11 cellular contexts compared by ENCODE assay signal in the genomic region with DNA sequence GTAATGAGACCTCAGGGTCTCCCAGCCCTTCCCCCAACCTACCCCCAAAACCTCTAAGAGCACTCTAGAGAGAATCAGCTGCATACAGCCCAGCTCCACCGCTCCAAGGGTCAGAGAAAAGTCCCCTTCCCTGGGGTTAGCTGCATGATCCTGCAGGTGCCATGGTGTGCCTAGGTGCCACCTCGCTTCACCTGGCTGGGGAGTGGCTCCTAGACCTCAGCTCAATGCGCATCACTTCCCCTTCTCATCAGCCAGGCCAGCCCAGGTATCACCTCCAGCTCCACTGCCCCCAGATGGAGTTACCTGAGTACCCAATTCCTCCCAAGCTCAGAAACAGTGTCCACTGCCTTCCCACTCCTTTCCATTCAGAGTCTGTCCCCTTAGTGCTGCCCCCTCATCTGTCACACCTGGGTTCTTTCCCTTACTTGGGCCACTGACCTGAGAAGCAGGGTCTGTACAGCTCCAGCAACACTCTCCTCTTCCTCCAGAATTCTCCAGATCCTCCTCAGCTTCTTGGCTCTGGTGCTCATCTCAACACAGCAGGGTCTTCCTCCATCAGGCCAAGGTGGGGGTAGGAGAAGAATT. TPM values are rescaled to one million over a fixed set of nuclear protein-coding genes. Genes with fewer than 3 reads are reported as not detected.
A peak's percentile ranks its signal among the peaks of the same experiment; 100 is the strongest.
DNase-seq lines count a peak whose midpoint lies in the region; ATAC-seq, FAIRE-seq and TF ChIP-seq lines count a peak whose summit lies in the region.
"Had no signal": no experiment of that assay in that cellular context is flagged by ENCODE, and none has a peak within 500 bp of the region (broad histone marks: within the 10 kb centered on the region; RNA-seq: fewer than 3 reads in every experiment).

No MANE protein-coding gene starts in this region.

- H2BK15ac ChIP-seq in H1 (ENCODE audit: low read length) = 0 out of 2 replicates have a peak overlapping the region, but pooled peaks have one; percentile 31

- FAIRE-seq in H1 (lab: Jason Lieb, UNC) = no peak

- no peaks in the 10 kb centered on the region for H4K20me1 ChIP-seq in Karpas-422 (ENCODE audit: insufficient read depth, low read depth, low read length)
- no peaks in the 10 kb centered on the region for H4K20me1 ChIP-seq in H1 (replicated peaks in 1 of 2; ENCODE audit: control insufficient read depth in 1 of 2, insufficient read depth in 2 of 2, low read length in 2 of 2)

- H3K56ac ChIP-seq in H1 (replicated peaks; ENCODE audit: insufficient read length, low read depth, low read length) = no peak overlapping the region

- H3K9me2 ChIP-seq in Karpas-422 (replicated peaks; ENCODE audit: insufficient read depth, low read length) = no peaks in the 10 kb centered on the region

- H3K18ac ChIP-seq in H1 (ENCODE audit: extremely low read depth, low read length) = no peak overlapping the region

- H3K23ac ChIP-seq in H1 (ENCODE audit: insufficient read length) = no peak overlapping the region

- no peak overlapping the region for H2BK120ac ChIP-seq in H1 (replicated peaks; ENCODE audit: low read depth, low read length)

- peak overlapping the region; percentile 51 for H3K9ac ChIP-seq in Karpas-422 (ENCODE audit: low read length)
- H3K9ac ChIP-seq in H1 (replicated peaks in 1 of 4; ENCODE audit: extremely low read depth in 1 of 4, low read depth in 3 of 4, low read length in 3 of 4) = no peak overlapping the region

- H3K4me2 ChIP-seq in Karpas-422 (ENCODE audit: low read depth, low read length, poor library complexity, severe bottlenecking) (peak overlapping the region; percentile 69), H1 (ENCODE audit: insufficient read depth in 1 of 2, low read depth in 2 of 2, low read length in 2 of 2) (no peak overlapping the region; a peak in 1 of 4 replicates)

- no peak overlapping the region for H2BK20ac ChIP-seq in H1 (ENCODE audit: low read length)

- H3K14ac ChIP-seq in H1 (ENCODE audit: insufficient read length) = no peak overlapping the region

- CTCF ChIA-PET in H1 (lab: Charles Lee; ENCODE audit: partially characterized antibody) = interaction anchor here (0.5 to 4.8 kb wide), 30 partner anchors 8 to 389 kb away, joined by 3 to 105 read pairs (median 5); a partner anchor contains a TSS

- intact Hi-C loops in left colon (cut with DNase I, micrococcal nuclease) = loop anchor here in 1 of 2 donors (5.0 kb wide), 1 partner anchor 65 kb away; no protein-coding TSS in a partner anchor

- no peaks in the 10 kb centered on the region for H3K36me3 ChIP-seq in Karpas-422 (ENCODE audit: insufficient read depth, low read length)
- no peaks in the 10 kb centered on the region for H3K36me3 ChIP-seq in H1 (ENCODE audit: control insufficient read depth in 2 of 4, insufficient read depth in 4 of 4, low read length in 3 of 4)
- H3K36me3 ChIP-seq: SJCRH30 had no signal

- H2BK12ac ChIP-seq in H1 (ENCODE audit: low read depth, low read length) = no peak overlapping the region

- no peak for TF ChIP-seq POLR2A in H1 (IDR thresholded peaks at IDR 0.05; ENCODE audit: control extremely low read depth in 1 of 2, low read depth in 2 of 2, low read length in 2 of 2)

- no peak for TF ChIP-seq CTCF in H1 (IDR thresholded peaks at IDR 0.05; ENCODE audit: control extremely low read depth in 1 of 3, insufficient read depth in 1 of 3, low read depth in 1 of 3, low read length in 3 of 3)
- TF ChIP-seq CTCF in retinal pigment epithelial cell (conservative IDR thresholded peaks at IDR 0.05; ENCODE audit: low read depth, low read length) = no peak

- no peak overlapping the region for H4K8ac ChIP-seq in H1 (ENCODE audit: extremely low read depth, insufficient read depth, low read length)

- POLR2A ChIA-PET in H1 (lab: Charles Lee; ENCODE audit: partially characterized antibody) = interaction anchor here (0.6 to 2.1 kb wide), 6 partner anchors 10 to 67 kb away, joined by 3 to 8 read pairs (median 4); no protein-coding TSS in a partner anchor

- no peak overlapping the region for H3K4ac ChIP-seq in H1 (replicated peaks; ENCODE audit: insufficient read length, low read depth, low read length)

- H3K79me2 ChIP-seq in Karpas-422 (ENCODE audit: low read length) (no peaks in the 10 kb centered on the region), H1 (ENCODE audit: control insufficient read depth in 1 of 2, insufficient read depth in 2 of 2, low read length in 2 of 2) (no peaks in the 10 kb centered on the region)

- H3K23me2 ChIP-seq in H1 (ENCODE audit: low read depth, low read length) = no peaks in the 10 kb centered on the region

- H3K4me1 ChIP-seq in Karpas-422 (ENCODE audit: low read length) (peaks cover 25% of the 10 kb centered on the region), H1 (replicated peaks in 1 of 4; ENCODE audit: control insufficient read depth in 3 of 4, insufficient read depth in 4 of 4, low read length in 3 of 4) (peaks cover 0 to 5% (median 3%) of the 10 kb centered on the region in 4 experiments; a peak in 3 of 7 replicates)

- no peak overlapping the region for H2AK5ac ChIP-seq in H1 (ENCODE audit: low read depth, low read length)

- peak overlapping the region; percentile 68; the same call in 1 of the 2 replicates for H2AFZ ChIP-seq in Karpas-422 (ENCODE audit: low read length)
- H2AFZ ChIP-seq in H1 (ENCODE audit: low read length) = no peak overlapping the region

- no peaks in the 10 kb centered on the region for H3K9me3 ChIP-seq in Karpas-422 (ENCODE audit: low read length)
- no peaks in the 10 kb centered on the region for H3K9me3 ChIP-seq in H1 (ENCODE audit: insufficient read depth in 2 of 2, low read depth in 1 of 2, low read length in 1 of 2)
- H3K9me3 ChIP-seq: SJCRH30 had no signal

- H3K27ac ChIP-seq in Karpas-422 (ENCODE audit: low read length) = no peak overlapping the region
- no peak overlapping the region for H3K27ac ChIP-seq in H1 (ENCODE audit: low read depth, low read length)

- no peak overlapping the region for H4K91ac ChIP-seq in H1 (replicated peaks; ENCODE audit: insufficient read length, low read length)

- no peak overlapping the region for H4K5ac ChIP-seq in H1 (ENCODE audit: insufficient read length, low read depth, low read length)

- peak; percentile 6 for DNase-seq in COLO668 (lab: John Stamatoyannopoulos, UW; ENCODE audit: unreplicated experiment)
- DNase-seq in Karpas-422 = no peak
- DNase-seq in H1 (ENCODE audit: low read depth in 1 of 2, low spot score in 2 of 2) = no peak
- no peak for DNase-seq in retinal pigment epithelial cell (ENCODE audit: low read depth)
- no peak for DNase-seq in EL
- no peak for DNase-seq in left colon
- DNase-seq: activated effector memory CD4-positive, alpha-beta T cell treated with anti-CD3 and anti-CD28 coated beads, Interleukin-2, amount 50 U/mL, for 16 hours; NCI-H1417 treated with DMSO at 0.1 percent for 48 hours; SJCRH30 had no signal

- no peak for TF ChIP-seq RAD21 in H1 (IDR thresholded peaks at IDR 0.05 in 1 of 2, conservative IDR thresholded peaks at IDR 0.05 in 1 of 2; ENCODE audit: low read depth in 2 of 2, low read length in 2 of 2)

- no peak for ATAC-seq in HG02798 (IDR thresholded peaks at IDR 0.05; ENCODE audit: poor library complexity, unreplicated experiment)
- ATAC-seq in left colon = no peak
- ATAC-seq in HG03520 (IDR thresholded peaks at IDR 0.05; ENCODE audit: unreplicated experiment) = no peak

- H3K79me1 ChIP-seq in H1 (ENCODE audit: low read depth, low read length) = no peaks in the 10 kb centered on the region

- H2BK5ac ChIP-seq in H1 (ENCODE audit: low read depth, low read length) = no peak overlapping the region

- H3K4me3 ChIP-seq in Karpas-422 (ENCODE audit: low read length) (no peak overlapping the region; the same call in 1 of the 2 replicates), H1 (ENCODE audit: extremely low read depth in 1 of 4, insufficient read depth in 2 of 4, low read depth in 3 of 4, low read length in 4 of 4) (no peak overlapping the region), retinal pigment epithelial cell (ENCODE audit: low read length) (peak overlapping the region; percentile 26)

- TF ChIP-seq EP300 in H1 (IDR thresholded peaks at IDR 0.05; ENCODE audit: borderline replicate concordance in 1 of 2, low read depth in 2 of 2, low read length in 2 of 2) = no peak

- 100% methylated on average over 3 of the region's 3 CpGs; no CpG with 5 or more reads in 1 of the 2 experiments for WGBS in H1 (ENCODE audit: extremely low coverage in 1 of 2, insufficient coverage in 1 of 2, insufficient read length in 1 of 2, insufficient replicate concordance in 2 of 2, low coverage in 1 of 2, low lambda C conversion rate in 2 of 2, missing lambda C conversion rate in 1 of 2), 2 experiments

- H3K27me3 ChIP-seq in Karpas-422 (ENCODE audit: low read length) (no peaks in the 10 kb centered on the region), H1 (replicated peaks in 1 of 4; ENCODE audit: control insufficient read depth in 3 of 4, extremely low read depth in 1 of 4, insufficient read depth in 3 of 4, low read length in 3 of 4) (no peaks in the 10 kb centered on the region)
- H3K27me3 ChIP-seq: SJCRH30 had no signal

RNA-seq across cellular contexts. Expression of a gene that starts 1.3 kb away (rescaled TPM):
- total RNA-seq in Karpas-422 (2014; rRNA removed; shearing (Covaris generic); ENCODE audit: low replicate concordance) = 4.3 and 4.7 TPM in 2 replicates
- 23.7 and 25.3 TPM in 2 replicates for total RNA-seq in H1 (2021; fragmentation: NEBNext Ultra II Directional; extraction: Animal tissue kit (Norgen Biotek cat#: 25700))
- 35.7 and 57.1 TPM in 2 replicates for polyA plus RNA-seq in H1 (2011; rRNA removed)
- polyA plus RNA-seq in H1 (2011; cell fraction: cytosol; rRNA removed) = 41.5 TPM
- 74.6 TPM for polyA plus RNA-seq in H1 (2011; cell fraction: nucleus; rRNA removed)
- polyA plus RNA-seq in H1 (2012, experiment 1 of 2) = 26.5 to 39.2 TPM (median 33.0 TPM) in 4 replicates
- polyA plus RNA-seq in H1 (2012, experiment 2 of 2) = 26.5 TPM
- polyA plus RNA-seq in H1 (2013, experiment 1 of 2) = 16.4 TPM
- polyA plus RNA-seq in H1 (2013, experiment 2 of 2) = 14.7 TPM
- 31.9 and 36.2 TPM in 2 replicates for polyA minus RNA-seq in H1 (2011; rRNA and poly(A)+ RNA removed)
- 19.2 TPM for polyA minus RNA-seq in H1 (2011; cell fraction: cytosol; rRNA and poly(A)+ RNA removed)
- 19.1 TPM for polyA minus RNA-seq in H1 (2011; cell fraction: nucleus; rRNA and poly(A)+ RNA removed)
- 100 to 1,000 TPM; 417 to 464 TPM for total RNA-seq in left colon

RNA-seq across cellular contexts. Expression of a gene that starts 21.7 kb away (rescaled TPM):
- 14.8 and 20.2 TPM in 2 replicates for total RNA-seq in Karpas-422 (2014; rRNA removed; shearing (Covaris generic); ENCODE audit: low replicate concordance)
- total RNA-seq in H1 (2021; fragmentation: NEBNext Ultra II Directional; extraction: Animal tissue kit (Norgen Biotek cat#: 25700)) = 11.0 and 11.7 TPM in 2 replicates
- polyA plus RNA-seq in H1 (2011; rRNA removed) = 18.5 and 23.4 TPM in 2 replicates
- 26.6 TPM for polyA plus RNA-seq in H1 (2011; cell fraction: cytosol; rRNA removed)
- polyA plus RNA-seq in H1 (2011; cell fraction: nucleus; rRNA removed) = 154 TPM
- polyA plus RNA-seq in H1 (2012, experiment 1 of 2) = 11.4 to 21.9 TPM (median 16.3 TPM) in 4 replicates
- polyA plus RNA-seq in H1 (2012, experiment 2 of 2) = 6.5 TPM
- 7.1 TPM for polyA plus RNA-seq in H1 (2013, experiment 1 of 2)
- polyA plus RNA-seq in H1 (2013, experiment 2 of 2) = 6.3 TPM
- polyA minus RNA-seq in H1 (2011; rRNA and poly(A)+ RNA removed) = 15.4 and 15.5 TPM in 2 replicates
- 7.7 TPM for polyA minus RNA-seq in H1 (2011; cell fraction: cytosol; rRNA and poly(A)+ RNA removed)
- polyA minus RNA-seq in H1 (2011; cell fraction: nucleus; rRNA and poly(A)+ RNA removed) = 34.3 TPM
- total RNA-seq in left colon = 10 to 100 TPM; 44.4 to 54.2 TPM

RNA-seq across cellular contexts. Expression of a gene that starts 40.3 kb away (rescaled TPM):
- total RNA-seq in Karpas-422 (2014; rRNA removed; shearing (Covaris generic); ENCODE audit: low replicate concordance) = 76.1 and 103 TPM in 2 replicates
- total RNA-seq in H1 (2021; fragmentation: NEBNext Ultra II Directional; extraction: Animal tissue kit (Norgen Biotek cat#: 25700)) = 59.5 and 61.6 TPM in 2 replicates
- polyA plus RNA-seq in H1 (2011; rRNA removed) = 25.7 and 39.9 TPM in 2 replicates
- 34.5 TPM for polyA plus RNA-seq in H1 (2011; cell fraction: cytosol; rRNA removed)
- 123 TPM for polyA plus RNA-seq in H1 (2011; cell fraction: nucleus; rRNA removed)
- polyA plus RNA-seq in H1 (2012, experiment 1 of 2) = 39.5 to 54.2 TPM (median 51.4 TPM) in 4 replicates
- 53.3 TPM for polyA plus RNA-seq in H1 (2012, experiment 2 of 2)
- polyA plus RNA-seq in H1 (2013, experiment 1 of 2) = 28.7 TPM
- 25.5 TPM for polyA plus RNA-seq in H1 (2013, experiment 2 of 2)
- 39.5 and 45.8 TPM in 2 replicates for polyA minus RNA-seq in H1 (2011; rRNA and poly(A)+ RNA removed)
- polyA minus RNA-seq in H1 (2011; cell fraction: cytosol; rRNA and poly(A)+ RNA removed) = 52.5 TPM
- polyA minus RNA-seq in H1 (2011; cell fraction: nucleus; rRNA and poly(A)+ RNA removed) = 66.4 TPM
- total RNA-seq in left colon = 10 to 100 TPM; 62.5 to 69.1 TPM

Comparison
In these comparisons a context has a peak if more than half of its experiments do, and no peak if none do; other contexts are left out.
1. RNA of a gene that starts 1.3 kb away (total RNA-seq): 417 to 464 TPM in left colon; 23.7 to 25.3 TPM in H1 and 4.3 to 4.7 TPM in Karpas-422; every median in the first group is over 10 times any median in the second.